In genomic region chr6:136181858-136182257, GRCh38 we compare ENCODE assay signal across 23 cellular contexts.
"Had no signal": no experiment of that assay in that cellular context is flagged by ENCODE, and none has a peak within 500 bp of the region (broad histone marks: within the 10 kb centered on the region; RNA-seq: fewer than 3 reads in every experiment).

No MANE protein-coding gene starts in this region.

- H3K4me3 ChIP-seq: cardiac muscle cell, mucosa of descending colon, ovary, tibial artery, vagina had no signal

- DNase-seq: activated CD4-positive, alpha-beta T cell treated with anti-CD3 and anti-CD28 coated beads for 36 hours; activated CD4-positive, alpha-beta T cell treated with anti-CD3 and anti-CD28 coated beads, Interleukin-2, amount 50 U/mL, for 48 hours; activated naive CD4-positive, alpha-beta T cell; activated naive CD8-positive, alpha-beta T cell treated with anti-CD3 and anti-CD28 coated beads, Interleukin-2, amount 10 ng/mL, durations not matched to agents 7 days and 5 days; amygdala; dermis blood vessel endothelial cell; effector memory CD4-positive, alpha-beta T cell; foreskin fibroblast; hippocampal formation; kidney; mucosa of descending colon; naive B cell; ovary; stimulated activated CD4-positive, alpha-beta T cell treated with anti-CD3 and anti-CD28 coated beads, Interleukin-12 subunit alpha, Interleukin-12 subunit beta, amount 100 ng/mL, for 4 hours; stimulated activated CD4-positive, alpha-beta T cell treated with anti-CD3 and anti-CD28 coated beads, Interleukin-1b, Interleukin-23, amount 100 ng/mL, for 48 hours; stimulated activated CD8-positive, alpha-beta memory T cell treated with anti-CD3 and anti-CD28 coated beads, Interleukin-4, amount 100 ng/mL, for 48 hours; stimulated activated naive CD4-positive, alpha-beta T cell treated with Interleukin-2 at 50 U/mL for 16 hours; tibial artery had no signal

- H3K36me3 Mint-ChIP-seq: activated naive CD8-positive, alpha-beta T cell treated with anti-CD3 and anti-CD28 coated beads, Interleukin-2, amount 10 ng/mL, durations not matched to agents 7 days and 5 days; WTC11 had no signal

- H3K27me3 Mint-ChIP-seq: activated CD4-positive, alpha-beta T cell treated with anti-CD3 and anti-CD28 coated beads for 36 hours; memory B cell; naive B cell had no signal

- H3K36me3 ChIP-seq: cardiac muscle cell, ovary, tibial artery, vagina had no signal

- H3K4me1 Mint-ChIP-seq: activated CD4-positive, alpha-beta T cell treated with anti-CD3 and anti-CD28 coated beads for 36 hours; activated naive CD8-positive, alpha-beta T cell treated with anti-CD3 and anti-CD28 coated beads, Interleukin-2, amount 10 ng/mL, durations not matched to agents 7 days and 5 days had no signal

- H3K27ac ChIP-seq: cardiac muscle cell, tibial artery, vagina had no signal

- H3K27me3 ChIP-seq: cardiac muscle cell, ovary, tibial artery, vagina had no signal

- H3K4me3 Mint-ChIP-seq: activated CD4-positive, alpha-beta T cell treated with anti-CD3 and anti-CD28 coated beads for 36 hours; activated naive CD8-positive, alpha-beta T cell treated with anti-CD3 and anti-CD28 coated beads, Interleukin-2, amount 10 ng/mL, durations not matched to agents 7 days and 5 days; memory B cell; naive B cell; T-helper 2 cell treated with Interferon-gamma antibody and Interleukin-4, amounts not matched to agents 5 μg/mL and 100 μg/mL, for 36 hours; WTC11 had no signal

- H3K9me3 Mint-ChIP-seq: activated naive CD8-positive, alpha-beta T cell treated with anti-CD3 and anti-CD28 coated beads, Interleukin-2, amount 10 ng/mL, durations not matched to agents 7 days and 5 days; memory B cell; T-helper 2 cell treated with Interferon-gamma antibody and Interleukin-4, amounts not matched to agents 5 μg/mL and 100 μg/mL, for 36 hours; WTC11 had no signal

- H3K9me3 ChIP-seq: mucosa of descending colon, ovary, tibial artery, vagina had no signal

- H3K27ac Mint-ChIP-seq: activated CD4-positive, alpha-beta T cell treated with anti-CD3 and anti-CD28 coated beads for 36 hours; activated naive CD8-positive, alpha-beta T cell treated with anti-CD3 and anti-CD28 coated beads, Interleukin-2, amount 10 ng/mL, durations not matched to agents 7 days and 5 days; memory B cell; naive B cell; T-helper 2 cell treated with Interferon-gamma antibody and Interleukin-4, amounts not matched to agents 5 μg/mL and 100 μg/mL, for 36 hours; WTC11 had no signal

- H3K4me1 ChIP-seq: vagina had no signal
